Comparison of ENCODE assay signal across 8 cellular contexts in the genomic region with DNA sequence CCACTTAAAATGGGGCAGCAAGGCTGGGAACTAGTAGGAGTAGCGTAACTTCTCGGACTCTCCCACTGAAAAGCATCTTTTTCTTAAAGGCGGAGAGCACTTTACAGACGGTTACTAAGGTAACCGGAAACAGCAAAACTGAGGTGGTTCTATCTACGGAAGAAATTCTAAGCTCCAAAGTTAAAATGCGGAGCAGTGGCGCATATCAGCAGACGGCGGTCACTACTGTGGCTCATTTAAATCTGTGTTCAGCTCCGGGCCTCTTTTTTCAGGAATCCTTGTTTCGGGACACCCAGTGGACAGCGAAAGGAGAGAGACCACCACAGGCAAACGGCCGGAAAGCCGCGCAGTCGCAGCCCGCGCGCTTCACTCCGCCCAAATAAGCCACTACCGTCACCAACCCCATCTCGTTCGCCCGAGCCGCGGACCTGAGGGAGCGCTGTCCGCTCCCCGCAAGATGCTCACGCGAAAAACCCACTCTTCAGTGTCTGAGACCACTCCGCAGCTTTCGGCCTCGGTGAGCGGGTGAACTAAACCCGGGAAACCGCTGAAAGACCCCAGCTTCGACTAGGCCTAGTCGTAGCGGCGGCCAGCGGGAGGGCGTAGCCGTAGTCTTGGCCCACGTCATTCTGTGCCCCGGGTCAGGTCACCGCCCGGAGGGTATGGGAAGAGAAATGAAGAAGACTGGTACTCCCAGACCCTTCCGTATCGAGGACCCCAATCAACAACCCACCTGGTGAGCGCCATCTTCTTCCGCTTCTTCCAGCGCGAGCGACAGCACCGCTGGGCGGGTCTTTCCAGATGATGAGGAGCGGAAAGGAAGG. TPM values are rescaled to one million over a fixed set of nuclear protein-coding genes. Genes with fewer than 3 reads are reported as not detected.
DNase-seq lines count a peak whose midpoint lies in the region; ATAC-seq and TF ChIP-seq lines count a peak whose summit lies in the region.

A gene (minus strand): TSS at position 776 of the 824 bp plus-strand sequence. CDS start 29 bp downstream, at position 747.

- TF ChIP-seq CTCF in GM10266 (IDR thresholded peaks at IDR 0.05; ENCODE audit: control insufficient read depth, insufficient read depth, low read depth, missing control alignments) = no peak
- TF ChIP-seq CTCF in prostate gland (IDR thresholded peaks at IDR 0.05) = peak in 1 of 4 experiments; percentile 19

- peaks cover 21% of the 10 kb centered on the region for H3K4me1 Mint-ChIP-seq in T-helper 17 cell

- H3K9me3 ChIP-seq in HAP-1 (no peaks in the 10 kb centered on the region), MG63 (no peaks in the 10 kb centered on the region), T-helper 17 cell (ENCODE audit: control insufficient read depth, low read length, poor library complexity, severe bottlenecking) (no peaks in the 10 kb centered on the region), prostate gland (no peaks in the 10 kb centered on the region)

- ATAC-seq in T-helper 17 cell = peak; percentile 91
- peak; percentile 98 for ATAC-seq in left ventricle myocardium superior

- H3K4me1 ChIP-seq in HAP-1 (peaks cover 15% of the 10 kb centered on the region), prostate gland (replicated peaks) (no peaks in the 10 kb centered on the region), urinary bladder (ENCODE audit: insufficient read depth) (peaks cover 2% of the 10 kb centered on the region)

- H3K27me3 Mint-ChIP-seq in T-helper 17 cell = no peaks in the 10 kb centered on the region

- H3K27me3 ChIP-seq in HAP-1 (ENCODE audit: low read depth) (no peaks in the 10 kb centered on the region), MG63 (no peaks in the 10 kb centered on the region), prostate gland (replicated peaks; ENCODE audit: insufficient read depth) (no peaks in the 10 kb centered on the region)

- intact Hi-C loops in left ventricle myocardium superior (cut with micrococcal nuclease) = no loop called here
- intact Hi-C loops in prostate gland (cut with DNase I) = loop anchor here (2.0 kb wide), 2 partner anchors 40 to 52 kb away; a partner anchor contains a TSS

- peak; percentile 69 for TF ChIP-seq POLR2A in prostate gland (IDR thresholded peaks at IDR 0.05)

- peak; percentile 91 for DNase-seq in GM10266 (ENCODE audit: extremely low spot score)
- peak; percentile 59 to 94 for DNase-seq in HAP-1 (ENCODE audit: low spot score in 2 of 2)
- DNase-seq in MG63 = peak; percentile 86
- DNase-seq in T-helper 17 cell = peak; percentile 83 to 85 (median 85)
- DNase-seq in amniotic stem cell (lab: John Stamatoyannopoulos, UW) = peak; percentile 89
- DNase-seq in left ventricle myocardium superior = peak; percentile 94
- peak; percentile 92 for DNase-seq in prostate gland (ENCODE audit: low spot score)

- in situ Hi-C loops in HAP-1 (cut with MboI; ENCODE audit: low sequenced_read_pairs) = no loop called here

- peak within 1 kb of the TSS; percentile 99 for H3K27ac Mint-ChIP-seq in T-helper 17 cell

- peak within 1 kb of the TSS; percentile 76 for H3K4me3 ChIP-seq in HAP-1
- peak within 1 kb of the TSS; percentile 65 for H3K4me3 ChIP-seq in MG63
- peak within 1 kb of the TSS; percentile 67 to 74 for H3K4me3 ChIP-seq in prostate gland
- H3K4me3 ChIP-seq in urinary bladder (ENCODE audit: low read depth, low read length) = peak within 1 kb of the TSS; percentile 64

- H3K36me3 ChIP-seq in HAP-1 (replicated peaks) (peaks cover 7% of the 10 kb centered on the region), MG63 (no peaks in the 10 kb centered on the region; the same call in none of the 2 replicates), prostate gland (no peaks in the 10 kb centered on the region), urinary bladder (ENCODE audit: insufficient read depth) (no peaks in the 10 kb centered on the region)

- H3K36me3 Mint-ChIP-seq in T-helper 17 cell (ENCODE audit: low read depth) = peaks cover 3% of the 10 kb centered on the region

- H3K4me3 Mint-ChIP-seq in T-helper 17 cell = peak within 1 kb of the TSS; percentile 95

- H3K27ac ChIP-seq in prostate gland = peak within 1 kb of the TSS; percentile 82 to 86
- H3K27ac ChIP-seq in urinary bladder (ENCODE audit: low read depth) = peak within 1 kb of the TSS; percentile 91

- under 1% methylated on average over 53 of the region's 60 CpGs for WGBS in prostate gland
- WGBS in urinary bladder = under 1% methylated on average over 60 of the region's 60 CpGs

RNA-seq across cellular contexts. Expression of the gene that starts here (rescaled TPM):
- 34.8 and 39.5 TPM in 2 replicates for total RNA-seq in MG63 (2014; rRNA removed; shearing (Covaris generic); ENCODE audit: low replicate concordance)
- 10 to 100 TPM; 90.6 to 92.2 TPM for total RNA-seq in T-helper 17 cell
- 49.8 TPM for total RNA-seq in left ventricle myocardium superior
- total RNA-seq in prostate gland = 10 to 100 TPM; 45.6 to 46.3 TPM
- 59.5 TPM for total RNA-seq in urinary bladder
- 50.7 TPM for polyA plus RNA-seq in urinary bladder

Comparison
In these comparisons a context has a peak if more than half of its experiments do, and no peak if none do; other contexts are left out.
1. Peak in every context shown above with its lines: DNase-seq, ATAC-seq, H3K4me3 ChIP-seq and H3K27ac ChIP-seq.